ENCODE assay signal across 10 cellular contexts in genomic region chr1:226625832-226626576, GRCh38.
DNase-seq lines count a peak whose midpoint lies in the region; ATAC-seq and TF ChIP-seq lines count a peak whose summit lies in the region.
"Had no signal": no experiment of that assay in that cellular context is flagged by ENCODE, and none has a peak within 500 bp of the region (broad histone marks: within the 10 kb centered on the region; RNA-seq: fewer than 3 reads in every experiment).

No MANE protein-coding gene starts in this region.

- H3K4me3 ChIP-seq in effector memory CD4-positive, alpha-beta T cell (ENCODE audit: insufficient read depth, low read depth, low read length, poor library complexity, severe bottlenecking): peak overlapping the region; percentile 37
- H3K4me3 ChIP-seq in H7 (ENCODE audit: insufficient read depth, low read depth, low read length): no peak overlapping the region

- H3K9me3 ChIP-seq in effector memory CD4-positive, alpha-beta T cell (ENCODE audit: control insufficient read depth, low read length): no peaks in the 10 kb centered on the region

- no peak overlapping the region for H3K27ac ChIP-seq in effector memory CD4-positive, alpha-beta T cell (ENCODE audit: insufficient read depth, low read length, poor library complexity, severe bottlenecking)

- peaks cover 16% of the 10 kb centered on the region for H3K4me1 Mint-ChIP-seq in activated CD8-positive, alpha-beta memory T cell treated with anti-CD3 and anti-CD28 coated beads, Interleukin-2, amount 10 ng/mL, durations not matched to agents 7 days and 5 days
- H3K4me1 Mint-ChIP-seq in stimulated activated naive CD8-positive, alpha-beta T cell treated with anti-CD3 and anti-CD28 coated beads, Interleukin-15, amount 100 ng/mL, for 72 hours: peaks cover 56% of the 10 kb centered on the region
- H3K4me1 Mint-ChIP-seq in type B pancreatic cell (ENCODE audit: unreplicated experiment): peaks cover 17% of the 10 kb centered on the region

- H3K27ac Mint-ChIP-seq in activated CD8-positive, alpha-beta memory T cell treated with anti-CD3 and anti-CD28 coated beads, Interleukin-2, amount 10 ng/mL, durations not matched to agents 7 days and 5 days: no peak overlapping the region
- H3K27ac Mint-ChIP-seq in stimulated activated naive CD8-positive, alpha-beta T cell treated with anti-CD3 and anti-CD28 coated beads, Interleukin-15, amount 100 ng/mL, for 72 hours: peak overlapping the region; percentile 30 to 91
- H3K27ac Mint-ChIP-seq in type B pancreatic cell: no peak overlapping the region

- ATAC-seq in activated CD8-positive, alpha-beta memory T cell treated with anti-CD3 and anti-CD28 coated beads, Interleukin-2, amount 10 ng/mL, durations not matched to agents 7 days and 5 days: peak; percentile 58
- peak; percentile 26 for ATAC-seq in HG03159 (IDR thresholded peaks at IDR 0.05; ENCODE audit: unreplicated experiment)
- peak; percentile 63 for ATAC-seq in stimulated activated naive CD8-positive, alpha-beta T cell treated with anti-CD3 and anti-CD28 coated beads, Interleukin-15, amount 100 ng/mL, for 72 hours

- H3K9me3 Mint-ChIP-seq in activated CD8-positive, alpha-beta memory T cell treated with anti-CD3 and anti-CD28 coated beads, Interleukin-2, amount 10 ng/mL, durations not matched to agents 7 days and 5 days (ENCODE audit: low read depth): no peaks in the 10 kb centered on the region
- peaks cover 9 to 15% of the 10 kb centered on the region in 2 donors for H3K9me3 Mint-ChIP-seq in stimulated activated naive CD8-positive, alpha-beta T cell treated with anti-CD3 and anti-CD28 coated beads, Interleukin-15, amount 100 ng/mL, for 72 hours
- H3K9me3 Mint-ChIP-seq in type B pancreatic cell: no peaks in the 10 kb centered on the region

- H3K27me3 Mint-ChIP-seq in activated CD8-positive, alpha-beta memory T cell treated with anti-CD3 and anti-CD28 coated beads, Interleukin-2, amount 10 ng/mL, durations not matched to agents 7 days and 5 days: peaks cover 3% of the 10 kb centered on the region
- H3K27me3 Mint-ChIP-seq in stimulated activated naive CD8-positive, alpha-beta T cell treated with anti-CD3 and anti-CD28 coated beads, Interleukin-15, amount 100 ng/mL, for 72 hours: peaks cover 9% of the 10 kb centered on the region
- peaks cover 3% of the 10 kb centered on the region for H3K27me3 Mint-ChIP-seq in type B pancreatic cell

- H3K36me3 ChIP-seq in effector memory CD4-positive, alpha-beta T cell (ENCODE audit: control insufficient read depth, insufficient read depth, low read length): peaks cover 3% of the 10 kb centered on the region
- no peaks in the 10 kb centered on the region for H3K36me3 ChIP-seq in H7 (replicated peaks; ENCODE audit: control insufficient read depth, insufficient read depth, low read length)

- no peaks in the 10 kb centered on the region for H3K27me3 ChIP-seq in effector memory CD4-positive, alpha-beta T cell (replicated peaks; ENCODE audit: control insufficient read depth, insufficient read depth, low read length, poor library complexity, severe bottlenecking)
- H3K27me3 ChIP-seq in H7 (ENCODE audit: control insufficient read depth, insufficient read depth, low read length): peaks cover 8% of the 10 kb centered on the region
- H3K27me3 ChIP-seq: esophagus muscularis mucosa had no signal

- no peaks in the 10 kb centered on the region for H3K36me3 Mint-ChIP-seq in activated CD8-positive, alpha-beta memory T cell treated with anti-CD3 and anti-CD28 coated beads, Interleukin-2, amount 10 ng/mL, durations not matched to agents 7 days and 5 days
- no peaks in the 10 kb centered on the region for H3K36me3 Mint-ChIP-seq in type B pancreatic cell

- CTCF ChIA-PET in activated CD8-positive, alpha-beta memory T cell treated with anti-CD3 and anti-CD28 coated beads, Interleukin-2, amount 10 ng/mL, durations not matched to agents 7 days and 5 days (lab: Charles Lee): interaction anchor here (0.5 to 2.5 kb wide), 57 partner anchors 9 to 917 kb away, joined by 3 to 28 read pairs (median 3); partner anchors contain the start of genes COQ8A and PARP1

- no peaks in the 10 kb centered on the region for H3K4me1 ChIP-seq in effector memory CD4-positive, alpha-beta T cell (ENCODE audit: control insufficient read depth, insufficient read depth, low read length, poor library complexity, severe bottlenecking)

- H3K4me3 Mint-ChIP-seq in activated CD8-positive, alpha-beta memory T cell treated with anti-CD3 and anti-CD28 coated beads, Interleukin-2, amount 10 ng/mL, durations not matched to agents 7 days and 5 days: no peak overlapping the region
- peak overlapping the region; percentile 58 to 66 for H3K4me3 Mint-ChIP-seq in stimulated activated naive CD8-positive, alpha-beta T cell treated with anti-CD3 and anti-CD28 coated beads, Interleukin-15, amount 100 ng/mL, for 72 hours
- no peak overlapping the region for H3K4me3 Mint-ChIP-seq in type B pancreatic cell

- DNase-seq in activated CD8-positive, alpha-beta memory T cell treated with anti-CD3 and anti-CD28 coated beads, Interleukin-2, amount 10 ng/mL, durations not matched to agents 7 days and 5 days: no peak
- no peak for DNase-seq in activated CD8-positive, alpha-beta memory T cell treated with anti-CD3 and anti-CD28 coated beads, Interleukin-2, amount 50 U/mL, for 4 hours
- no peak for DNase-seq in effector memory CD4-positive, alpha-beta T cell
- DNase-seq in stimulated activated naive CD8-positive, alpha-beta T cell treated with anti-CD3 and anti-CD28 coated beads, Interleukin-15, amount 100 ng/mL, for 72 hours: no peak
- DNase-seq in H7 (no peak), NCI-H748 (lab: John Stamatoyannopoulos, UW; ENCODE audit: unreplicated experiment) (no peak), type B pancreatic cell (ENCODE audit: extremely low spot score, unreplicated experiment) (no peak)
- DNase-seq: NCI-H2107 had no signal

- TF ChIP-seq CTCF in type B pancreatic cell (conservative IDR thresholded peaks at IDR 0.05): no peak

Comparison
In these comparisons a context has a peak if more than half of its experiments do, and no peak if none do; other contexts are left out.
1. H3K27ac Mint-ChIP-seq: peak in stimulated activated naive CD8-positive, alpha-beta T cell treated with anti-CD3 and anti-CD28 coated beads, Interleukin-15, amount 100 ng/mL, for 72 hours (2 of 2); none in activated CD8-positive, alpha-beta memory T cell treated with anti-CD3 and anti-CD28 coated beads, Interleukin-2, amount 10 ng/mL, durations not matched to agents 7 days and 5 days (single experiment) and type B pancreatic cell (single experiment).
2. H3K4me3 Mint-ChIP-seq: peak in stimulated activated naive CD8-positive, alpha-beta T cell treated with anti-CD3 and anti-CD28 coated beads, Interleukin-15, amount 100 ng/mL, for 72 hours (2 of 2); none in activated CD8-positive, alpha-beta memory T cell treated with anti-CD3 and anti-CD28 coated beads, Interleukin-2, amount 10 ng/mL, durations not matched to agents 7 days and 5 days (single experiment) and type B pancreatic cell (single experiment).
3. Peak in every context shown above with its lines, with median percentiles within 50 percentile points of each other: ATAC-seq.